8 cellular contexts compared by ENCODE assay signal in genomic region chr16:90023078-90023447, GRCh38. TPM values are rescaled to one million over a fixed set of nuclear protein-coding genes. Genes with fewer than 3 reads are reported as not detected.
DNase-seq lines count a peak whose midpoint lies in the region; ATAC-seq and TF ChIP-seq lines count a peak whose summit lies in the region.

No MANE protein-coding gene starts in this region.

- ATAC-seq in CD4-positive, CD25-positive, alpha-beta regulatory T cell (ENCODE audit: low read depth in 2 of 2): no peak
- ATAC-seq in Panc1 (0 out of 2 replicates have a peak, but pooled peaks have one; percentile 1), GM19463 (IDR thresholded peaks at IDR 0.05; ENCODE audit: unreplicated experiment) (no peak), GM21515 (IDR thresholded peaks at IDR 0.05; ENCODE audit: unreplicated experiment) (no peak)

- no peaks in the 10 kb centered on the region for H3K9me3 ChIP-seq in CD4-positive, CD25-positive, alpha-beta regulatory T cell (ENCODE audit: control insufficient read depth in 2 of 2, low read length in 2 of 2)
- no peaks in the 10 kb centered on the region for H3K9me3 ChIP-seq in Panc1 (ENCODE audit: control insufficient read depth, insufficient read depth, low read depth, low read length)
- no peaks in the 10 kb centered on the region for H3K9me3 ChIP-seq in neuronal stem cell (replicated peaks in 1 of 2; ENCODE audit: control insufficient read depth in 2 of 2, insufficient read depth in 1 of 2, low read depth in 1 of 2, low read length in 2 of 2)
- H3K9me3 ChIP-seq in H9 (ENCODE audit: control insufficient read depth, low read depth, low read length): no peaks in the 10 kb centered on the region

- H3K9ac ChIP-seq in neuronal stem cell (ENCODE audit: low read depth, low read length, poor library complexity) (peak overlapping the region; percentile 40), H9 (ENCODE audit: extremely low read depth, insufficient read length, low read length) (no peak overlapping the region)

- no peak overlapping the region for H2AK5ac ChIP-seq in neuronal stem cell (ENCODE audit: low read depth, low read length)
- H2AK5ac ChIP-seq in H9 (ENCODE audit: insufficient read length, low read length): no peak overlapping the region

- no peak for DNase-seq in CD4-positive, CD25-positive, alpha-beta regulatory T cell
- no peak for DNase-seq in Panc1 (ENCODE audit: low read depth, low spot score)
- no peak for DNase-seq in epithelial cell of proximal tubule (ENCODE audit: low read depth)
- DNase-seq in neuronal stem cell (ENCODE audit: low spot score): no peak
- no peak for DNase-seq in H9
- no peak for DNase-seq in NCI-H187 treated with DMSO at 0.1 percent for 48 hours (lab: John Stamatoyannopoulos, UW)

- no peak overlapping the region for H2BK15ac ChIP-seq in neuronal stem cell (ENCODE audit: low read length)
- H2BK15ac ChIP-seq in H9 (ENCODE audit: low read depth, low read length): no peak overlapping the region

- H3K4me3 ChIP-seq in CD4-positive, CD25-positive, alpha-beta regulatory T cell (ENCODE audit: low read depth, low read length): no peak overlapping the region
- H3K4me3 ChIP-seq in Panc1 (ENCODE audit: low read depth in 2 of 2, low read length in 2 of 2): peak overlapping the region; percentile 73 to 77
- H3K4me3 ChIP-seq in epithelial cell of proximal tubule (ENCODE audit: low read depth, low read length): peak overlapping the region; percentile 76
- H3K4me3 ChIP-seq in neuronal stem cell (ENCODE audit: low read length in 2 of 2): no peak overlapping the region

- H4K91ac ChIP-seq in neuronal stem cell (ENCODE audit: low read depth, low read length, poor library complexity) (no peak overlapping the region), H9 (ENCODE audit: insufficient read length, low read depth, low read length) (no peak overlapping the region)

- CTCF ChIA-PET in Panc1 (lab: Charles Lee): no interaction called here

- H2AFZ ChIP-seq in neuronal stem cell (ENCODE audit: low read length): no peak overlapping the region
- H2AFZ ChIP-seq in H9 (ENCODE audit: low read length): no peak overlapping the region

- H4K8ac ChIP-seq in neuronal stem cell (ENCODE audit: low read depth, low read length): no peak overlapping the region
- no peak overlapping the region for H4K8ac ChIP-seq in H9 (replicated peaks; ENCODE audit: insufficient read length, low read depth, low read length)

- H3K9me3 Mint-ChIP-seq in CD4-positive, CD25-positive, alpha-beta regulatory T cell: peaks cover 0 to 3% (median 0%) of the 10 kb centered on the region in 7 donors
- no peaks in the 10 kb centered on the region; a peak in 1 of 5 replicates for H3K9me3 Mint-ChIP-seq in H9

- H3K4me2 ChIP-seq in neuronal stem cell (ENCODE audit: insufficient read depth, low read length, poor library complexity, severe bottlenecking) (peak overlapping the region; percentile 26), H9 (ENCODE audit: insufficient read depth, insufficient read length, low read length) (no peak overlapping the region)

- in situ Hi-C loops in Panc1 (cut with HindIII; ENCODE audit: low pct_unique_long_range_greater_than_20kb, low sequenced_read_pairs): no loop called here

- H3K14ac ChIP-seq in neuronal stem cell (ENCODE audit: low read length): no peak overlapping the region
- no peak overlapping the region; the same call in 1 of the 2 replicates for H3K14ac ChIP-seq in H9 (ENCODE audit: insufficient read depth, low read length)

- no peak overlapping the region for H3K23ac ChIP-seq in neuronal stem cell (ENCODE audit: low read depth, low read length, poor library complexity)
- H3K23ac ChIP-seq in H9 (ENCODE audit: insufficient read length, low read depth, low read length): no peak overlapping the region

- H4K5ac ChIP-seq in H9 (ENCODE audit: insufficient read length, low read depth, low read length): no peak overlapping the region

- peaks cover 4% of the 10 kb centered on the region for H3K23me2 ChIP-seq in H9 (ENCODE audit: insufficient read length, low read depth, low read length, poor library complexity, severe bottlenecking)

- H2BK20ac ChIP-seq in H9 (ENCODE audit: low read depth, low read length, poor library complexity, severe bottlenecking): no peak overlapping the region

- H2BK12ac ChIP-seq in neuronal stem cell (ENCODE audit: low read length) (no peak overlapping the region), H9 (ENCODE audit: insufficient read length, low read depth, low read length) (no peak overlapping the region)

- H3K79me1 ChIP-seq in neuronal stem cell (ENCODE audit: low read depth, low read length) (no peaks in the 10 kb centered on the region), H9 (ENCODE audit: insufficient read depth, low read depth, low read length, poor library complexity, severe bottlenecking) (no peaks in the 10 kb centered on the region)

- TF ChIP-seq CTCF in Panc1 (IDR thresholded peaks at IDR 0.05) (no peak), epithelial cell of proximal tubule (conservative IDR thresholded peaks at IDR 0.05; ENCODE audit: low read depth, low read length) (no peak), H9 (conservative IDR thresholded peaks at IDR 0.05) (no peak)

- H3K27me3 ChIP-seq in CD4-positive, CD25-positive, alpha-beta regulatory T cell (ENCODE audit: control insufficient read depth, insufficient read depth, low read length): no peaks in the 10 kb centered on the region
- H3K27me3 ChIP-seq in Panc1 (ENCODE audit: control insufficient read depth, insufficient read depth, low read length): no peaks in the 10 kb centered on the region
- peaks cover 0 to 33% (median 8%) of the 10 kb centered on the region in 3 experiments for H3K27me3 ChIP-seq in neuronal stem cell (ENCODE audit: control insufficient read depth in 3 of 3, insufficient read depth in 3 of 3, low read depth in 1 of 3, low read length in 3 of 3)
- no peaks in the 10 kb centered on the region for H3K27me3 ChIP-seq in H9 (ENCODE audit: insufficient read depth, low read length)

- H3T11ph ChIP-seq in H9 (ENCODE audit: low read length): no peak overlapping the region

- H3K4me1 Mint-ChIP-seq in CD4-positive, CD25-positive, alpha-beta regulatory T cell: peaks cover 4 to 37% (median 10%) of the 10 kb centered on the region in 4 donors
- peaks cover 27 to 30% of the 10 kb centered on the region in 2 experiments for H3K4me1 Mint-ChIP-seq in H9

- H3K18ac ChIP-seq in neuronal stem cell (ENCODE audit: low read length) (peak overlapping the region; percentile 51), H9 (ENCODE audit: insufficient read length, low read depth, low read length) (no peak overlapping the region)

- H3K27me3 Mint-ChIP-seq in CD4-positive, CD25-positive, alpha-beta regulatory T cell: peaks cover 27% of the 10 kb centered on the region
- H3K27me3 Mint-ChIP-seq in H9 (ENCODE audit: low read depth): no peaks in the 10 kb centered on the region

- no peaks in the 10 kb centered on the region for H3K36me3 ChIP-seq in CD4-positive, CD25-positive, alpha-beta regulatory T cell (ENCODE audit: control insufficient read depth, insufficient read depth, low read length)
- H3K36me3 ChIP-seq in Panc1 (ENCODE audit: control insufficient read depth, insufficient read depth, low read length) (peaks cover 4% of the 10 kb centered on the region; the same call in 1 of the 2 replicates), neuronal stem cell (replicated peaks in 1 of 2; ENCODE audit: control insufficient read depth in 2 of 2, insufficient read depth in 2 of 2, low read length in 2 of 2) (no peaks in the 10 kb centered on the region)

- WGBS in neuronal stem cell (ENCODE audit: extremely low coverage in 2 of 2, insufficient read length in 2 of 2, insufficient replicate concordance in 1 of 2), 2 donors: no CpG with 5 or more reads among the region's 7 CpGs
- no CpG with 5 or more reads among the region's 7 CpGs for WGBS in H9 (ENCODE audit: extremely low coverage, insufficient read length, low lambda C conversion rate)

- POLR2A ChIA-PET in Panc1 (lab: Charles Lee): interaction anchor here (0.7 kb wide), 1 partner anchor 458 kb away, joined by 4 read pairs; no protein-coding TSS in a partner anchor

- H3K27ac ChIP-seq in CD4-positive, CD25-positive, alpha-beta regulatory T cell (ENCODE audit: insufficient read depth, low read length, poor library complexity, severe bottlenecking): no peak overlapping the region
- H3K27ac ChIP-seq in Panc1 (ENCODE audit: low read length): peak overlapping the region; percentile 87
- no peak overlapping the region for H3K27ac ChIP-seq in neuronal stem cell (replicated peaks; ENCODE audit: low read length)
- no peak overlapping the region for H3K27ac ChIP-seq in H9 (ENCODE audit: insufficient read length, low read depth, low read length)

- peak overlapping the region in 3 of 4 donors; percentile 81 to 93 (median 85) for H3K4me3 Mint-ChIP-seq in CD4-positive, CD25-positive, alpha-beta regulatory T cell
- H3K4me3 Mint-ChIP-seq in H9: no peak overlapping the region; a peak in 1 of 5 replicates

- no peaks in the 10 kb centered on the region for H3K36me3 Mint-ChIP-seq in CD4-positive, CD25-positive, alpha-beta regulatory T cell
- peaks cover 0 to 7% (median 0%) of the 10 kb centered on the region in 3 experiments; a peak in 2 of 7 replicates for H3K36me3 Mint-ChIP-seq in H9 (ENCODE audit: insufficient read depth in 1 of 3, low read depth in 3 of 3)

- H3K27ac Mint-ChIP-seq in CD4-positive, CD25-positive, alpha-beta regulatory T cell: peak overlapping the region in 1 of 3 donors; percentile 20
- no peak overlapping the region for H3K27ac Mint-ChIP-seq in H9

- H2BK5ac ChIP-seq in neuronal stem cell (ENCODE audit: low read length) (peak overlapping the region; percentile 16), H9 (ENCODE audit: insufficient read length, low read length) (no peak overlapping the region)

- H3K4ac ChIP-seq in neuronal stem cell (ENCODE audit: low read length): no peak overlapping the region
- no peak overlapping the region for H3K4ac ChIP-seq in H9 (ENCODE audit: low read depth, low read length)

- intact Hi-C loops in Panc1 (cut with micrococcal nuclease; ENCODE audit: unreplicated experiment): no loop called here

- no peaks in the 10 kb centered on the region for H3K79me2 ChIP-seq in H9 (ENCODE audit: insufficient read depth, low read length)

- peaks cover 26% of the 10 kb centered on the region for H3K4me1 ChIP-seq in CD4-positive, CD25-positive, alpha-beta regulatory T cell (ENCODE audit: control insufficient read depth, insufficient read depth, low read length, poor library complexity, severe bottlenecking)
- H3K4me1 ChIP-seq in Panc1 (ENCODE audit: control insufficient read depth, insufficient read depth, low read length): peaks cover 20% of the 10 kb centered on the region
- peaks cover 8 to 20% of the 10 kb centered on the region in 2 donors for H3K4me1 ChIP-seq in neuronal stem cell (ENCODE audit: control insufficient read depth in 2 of 2, insufficient read depth in 1 of 2, low read depth in 1 of 2, low read length in 2 of 2)
- no peaks in the 10 kb centered on the region for H3K4me1 ChIP-seq in H9 (ENCODE audit: insufficient read depth, low read length)

- H3K56ac ChIP-seq in H9 (ENCODE audit: insufficient read length, low read depth, low read length): no peak overlapping the region

- no peaks in the 10 kb centered on the region for H4K20me1 ChIP-seq in H9 (ENCODE audit: control insufficient read depth, insufficient read depth, insufficient read length)

- H2BK120ac ChIP-seq in neuronal stem cell (ENCODE audit: low read depth, low read length): no peak overlapping the region
- H2BK120ac ChIP-seq in H9 (ENCODE audit: low read depth, low read length, poor library complexity, severe bottlenecking): no peak overlapping the region

- BruUV-seq in Panc1 (replicated peaks; lab: Mats Ljungman, UMichigan): no TSS peak

RNA-seq across cellular contexts. Expression of gene DBNDD1, which starts 3.8 kb away (rescaled TPM):
- total RNA-seq in CD4-positive, CD25-positive, alpha-beta regulatory T cell: 1.1 TPM
- 1 to 10 TPM; 2.0 to 7.8 (median 4.7) TPM for polyA plus RNA-seq in CD4-positive, CD25-positive, alpha-beta regulatory T cell
- total RNA-seq in Panc1 (2021; ENCODE audit: unreplicated experiment) (32.3 TPM), epithelial cell of proximal tubule (33.1 and 40.7 TPM in 2 replicates), H9 (2021) (86.8 and 87.3 TPM in 2 replicates)
- 48.9 TPM for polyA plus RNA-seq in Panc1 (2012; ENCODE audit: insufficient read length)
- polyA plus RNA-seq in neuronal stem cell (2013, experiment 1 of 2): 35.6 TPM
- 34.0 TPM for polyA plus RNA-seq in neuronal stem cell (2013, experiment 2 of 2)

RNA-seq across cellular contexts. Expression of gene PRDM7, which starts 54.1 kb away (rescaled TPM):
- not detected for total RNA-seq in CD4-positive, CD25-positive, alpha-beta regulatory T cell
- polyA plus RNA-seq in CD4-positive, CD25-positive, alpha-beta regulatory T cell: not detected
- not detected for total RNA-seq in Panc1 (2021; ENCODE audit: unreplicated experiment)
- not detected for polyA plus RNA-seq in Panc1 (2012; ENCODE audit: insufficient read length)
- not detected in 2 replicates for total RNA-seq in epithelial cell of proximal tubule
- polyA plus RNA-seq in neuronal stem cell (2013, experiment 1 of 2): not detected
- polyA plus RNA-seq in neuronal stem cell (2013, experiment 2 of 2): 0.01 TPM
- not detected in 2 replicates for total RNA-seq in H9 (2021)

Comparison
In these comparisons a context has a peak if more than half of its experiments do, and no peak if none do; other contexts are left out.
1. H3K4me3 ChIP-seq: peak in Panc1 (2 of 2) and epithelial cell of proximal tubule (single experiment); none in CD4-positive, CD25-positive, alpha-beta regulatory T cell (single experiment) and neuronal stem cell (0 of 2).
2. H3K4me3 Mint-ChIP-seq: peak in CD4-positive, CD25-positive, alpha-beta regulatory T cell (3 of 4); none in H9 (0 of 2).
3. RNA of gene DBNDD1, which starts 3.8 kb away (total RNA-seq): 86.8 to 87.3 TPM in H9, 33.1 to 40.7 TPM in epithelial cell of proximal tubule and 32.3 TPM in Panc1 (single experiment); 1.1 TPM in CD4-positive, CD25-positive, alpha-beta regulatory T cell (single experiment); every median in the first group is over 10 times any median in the second.